In the genomic region with DNA sequence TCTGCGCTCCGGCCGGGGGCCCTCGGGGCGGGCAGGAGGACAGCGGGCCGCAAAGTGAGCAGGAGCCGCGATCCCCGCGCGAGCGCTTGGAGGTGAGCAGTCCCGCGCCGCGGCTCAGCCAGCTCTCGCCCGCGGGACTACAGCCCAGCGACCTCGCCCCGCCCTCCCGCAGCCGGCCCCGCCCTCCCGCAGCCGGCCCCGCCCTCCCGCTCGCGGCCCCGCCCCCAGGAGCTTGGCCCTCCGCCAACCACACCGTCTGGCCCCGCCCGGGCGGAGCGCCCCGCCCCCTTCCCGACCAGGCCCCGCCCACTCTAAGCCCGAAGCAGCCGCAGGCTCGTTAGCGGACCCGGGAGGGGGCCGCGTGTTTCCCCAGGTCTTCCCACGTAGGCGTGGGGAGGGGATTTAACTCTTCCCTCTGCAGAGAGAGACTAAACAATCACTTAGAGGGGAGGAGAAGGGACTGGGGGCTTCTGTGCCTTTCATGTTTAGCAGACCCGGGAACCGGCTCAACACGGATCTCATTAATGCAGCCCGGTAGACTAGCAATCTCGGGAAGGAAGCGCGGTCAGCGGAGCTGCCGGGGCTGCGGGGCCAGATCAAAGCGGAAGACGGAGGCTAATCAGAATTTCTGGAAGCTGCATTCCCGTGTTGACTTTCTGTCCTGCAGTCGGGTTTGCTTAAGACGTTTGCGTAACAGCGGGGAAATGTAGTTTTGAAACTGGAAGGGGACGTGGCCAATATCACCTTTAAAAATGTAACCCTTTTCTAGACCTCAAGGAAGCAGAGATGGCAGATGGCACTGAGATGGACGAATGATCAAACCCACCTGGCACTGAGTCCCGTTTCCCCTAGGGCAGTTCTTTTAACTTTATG, we compare ENCODE assay signal across 8 cellular contexts. TPM values are rescaled to one million over a fixed set of nuclear protein-coding genes. Genes with fewer than 3 reads are reported as not detected.
DNase-seq lines count a peak whose midpoint lies in the region; ATAC-seq, FAIRE-seq and TF ChIP-seq lines count a peak whose summit lies in the region.

Gene MYO10 (minus strand): TSS at position 139 of the 873 bp plus-strand sequence. CDS start 480 bp downstream, outside the sequence.

- ATAC-seq in HG02759 (IDR thresholded peaks at IDR 0.05; ENCODE audit: unreplicated experiment) (peak; percentile 68), left lobe of liver (peak; percentile 91), HG03025 (IDR thresholded peaks at IDR 0.05; ENCODE audit: low FRiP score, unreplicated experiment) (no peak)

- peak; percentile 35 for DNase-seq in GM12891 (ENCODE audit: insufficient read length, low spot score)
- DNase-seq in NCI-H2171 (lab: John Stamatoyannopoulos, UW): peak; percentile 64
- peak; percentile 51 for DNase-seq in activated CD4-positive, alpha-beta T cell treated with anti-CD3 and anti-CD28 coated beads for 1 hour
- peak; percentile 92 for DNase-seq in dermis blood vessel endothelial cell
- DNase-seq in left lobe of liver (ENCODE audit: low spot score): peak; percentile 82
- peak; percentile 11 to 59 (median 50) for DNase-seq in stimulated activated CD4-positive, alpha-beta T cell treated with anti-CD3 and anti-CD28 coated beads, Interleukin-1b, Interleukin-23, amount 100 ng/mL, for 24 hours (ENCODE audit: low read depth in 4 of 4, low spot score in 1 of 4)

- no peak for FAIRE-seq in GM12891 (lab: Jason Lieb, UNC)

- no peak for TF ChIP-seq POLR2A in GM12891 (IDR thresholded peaks at IDR 0.05; ENCODE audit: low read depth, low read length)

TF ChIP-seq in GM12891, 5 proteins besides CTCF, POLR2A, EP300 and RAD21:
- TF ChIP-seq POU2F2 (IDR thresholded peaks at IDR 0.05; ENCODE audit: low read depth, low read length) (no peak), TAF1 (IDR thresholded peaks at IDR 0.05; ENCODE audit: low read depth, low read length) (no peak), POLR2AphosphoS5 (IDR thresholded peaks at IDR 0.05; ENCODE audit: low read depth, low read length) (no peak)

RNA-seq across cellular contexts. Expression of gene MYO10, which starts in this region (rescaled TPM):
- polyA plus RNA-seq in GM12891 (2012; ENCODE audit: low read depth, missing spikeins): 0.03 TPM
- total RNA-seq in dermis blood vessel endothelial cell: 99.8 and 140 TPM in 2 replicates
- 7.1 TPM for total RNA-seq in left lobe of liver

Comparison
In these comparisons a context has a peak if more than half of its experiments do, and no peak if none do; other contexts are left out.
1. RNA of gene MYO10 (total RNA-seq): 99.8 to 140 TPM in dermis blood vessel endothelial cell; 7.1 TPM in left lobe of liver (single experiment); every median in the first group is over 10 times any median in the second.
2. DNase-seq: peak in every context shown above with its lines; median percentile 92 in dermis blood vessel endothelial cell; 82 in left lobe of liver; 64 in NCI-H2171; 51 in activated CD4-positive, alpha-beta T cell treated with anti-CD3 and anti-CD28 coated beads for 1 hour; 50 in stimulated activated CD4-positive, alpha-beta T cell treated with anti-CD3 and anti-CD28 coated beads, Interleukin-1b, Interleukin-23, amount 100 ng/mL, for 24 hours; 35 in GM12891.